In genomic region chr21:29181799-29182470, GRCh38 we compare ENCODE assay signal across 8 cellular contexts. TPM values are rescaled to one million over a fixed set of nuclear protein-coding genes. Genes with fewer than 3 reads are reported as not detected.
DNase-seq lines count a peak whose midpoint lies in the region; ATAC-seq and TF ChIP-seq lines count a peak whose summit lies in the region.

No MANE protein-coding gene starts in this region.

- H3K36me3 ChIP-seq in ascending aorta = no peaks in the 10 kb centered on the region
- H3K36me3 ChIP-seq in tibial artery = no peaks in the 10 kb centered on the region

- H3K27me3 ChIP-seq in ascending aorta (no peaks in the 10 kb centered on the region), layer of hippocampus (ENCODE audit: control insufficient read depth, insufficient read depth, low read length) (no peaks in the 10 kb centered on the region), tibial artery (no peaks in the 10 kb centered on the region)

- H3K9me3 ChIP-seq in ascending aorta = no peaks in the 10 kb centered on the region
- H3K9me3 ChIP-seq in tibial artery = no peaks in the 10 kb centered on the region

- DNase-seq in DMS53 treated with DMSO at 0.1 percent for 48 hours (lab: John Stamatoyannopoulos, UW; ENCODE audit: unreplicated experiment) (peak; percentile 2), ascending aorta (ENCODE audit: low spot score in 2 of 2) (no peak), tibial artery (no peak), NCI-H187 (lab: John Stamatoyannopoulos, UW) (no peak), NCI-H82 (lab: John Stamatoyannopoulos, UW) (no peak)
- no peak for DNase-seq in activated CD4-positive, alpha-beta T cell treated with anti-CD3 and anti-CD28 coated beads, Interleukin-2, amount 50 U/mL, for 4 hours

- H3K4me3 ChIP-seq in ascending aorta = peak overlapping the region; percentile 47 to 58
- peak overlapping the region; percentile 42 to 44 for H3K4me3 ChIP-seq in tibial artery

- TF ChIP-seq CTCF in ascending aorta (IDR thresholded peaks at IDR 0.05) (no peak), tibial artery (IDR thresholded peaks at IDR 0.05) (no peak)

- intact Hi-C loops in ascending aorta (cut with DNase I) = loop anchor here (2.0 to 5.0 kb wide), 2 partner anchors 19 to 160 kb away; no protein-coding TSS in a partner anchor
- intact Hi-C loops in tibial artery (cut with DNase I; ENCODE audit: low total_unique reads) = no loop called here

- H3K27ac ChIP-seq in ascending aorta (peak overlapping the region; percentile 91 to 95), layer of hippocampus (ENCODE audit: low read depth, low read length) (peak overlapping the region; percentile 21), tibial artery (peak overlapping the region; percentile 71 to 82)

- peak; percentile 44 for ATAC-seq in HG02973 (IDR thresholded peaks at IDR 0.05; ENCODE audit: unreplicated experiment)

- peaks cover 0 to 23% of the 10 kb centered on the region in 2 donors for H3K4me1 ChIP-seq in ascending aorta
- H3K4me1 ChIP-seq in tibial artery = peaks cover 0 to 42% (median 18%) of the 10 kb centered on the region in 4 donors

RNA-seq across cellular contexts. Expression of gene MAP3K7CL, which starts 51.5 kb away (rescaled TPM):
- total RNA-seq in ascending aorta = 6.9 TPM

Comparison
In these comparisons a context has a peak if more than half of its experiments do, and no peak if none do; other contexts are left out.
1. H3K27ac ChIP-seq: peak in every context shown above with its lines; median percentile 93 in ascending aorta; 76 in tibial artery; 21 in layer of hippocampus.